ENCODE assay signal across 1 cellular context in genomic region chr4:83234902-83235644, GRCh38.
TF ChIP-seq lines count a peak whose summit lies in the region.

No MANE protein-coding gene starts in this region.

TF ChIP-seq in WTC11, 78 proteins besides CTCF, POLR2A, EP300 and RAD21:
- no peak for TF ChIP-seq SP1 (CRISPR knock-in tag; conservative IDR thresholded peaks at IDR 0.05)
- no peak for TF ChIP-seq SMAD4 (CRISPR knock-in tag; IDR thresholded peaks at IDR 0.05)
- TF ChIP-seq GTF2I (CRISPR knock-in tag; conservative IDR thresholded peaks at IDR 0.05) = no peak
- TF ChIP-seq KAT7 (CRISPR knock-in tag; IDR thresholded peaks at IDR 0.05; ENCODE audit: borderline replicate concordance) = no peak
- no peak for TF ChIP-seq ZSCAN18 (CRISPR knock-in tag; IDR thresholded peaks at IDR 0.05)
- no peak for TF ChIP-seq PRDM15 (CRISPR knock-in tag; IDR thresholded peaks at IDR 0.05)
- TF ChIP-seq USF2 (CRISPR knock-in tag; IDR thresholded peaks at IDR 0.05) = no peak
- TF ChIP-seq ZNF416 (CRISPR knock-in tag; IDR thresholded peaks at IDR 0.05) = no peak
